In the genomic region with DNA sequence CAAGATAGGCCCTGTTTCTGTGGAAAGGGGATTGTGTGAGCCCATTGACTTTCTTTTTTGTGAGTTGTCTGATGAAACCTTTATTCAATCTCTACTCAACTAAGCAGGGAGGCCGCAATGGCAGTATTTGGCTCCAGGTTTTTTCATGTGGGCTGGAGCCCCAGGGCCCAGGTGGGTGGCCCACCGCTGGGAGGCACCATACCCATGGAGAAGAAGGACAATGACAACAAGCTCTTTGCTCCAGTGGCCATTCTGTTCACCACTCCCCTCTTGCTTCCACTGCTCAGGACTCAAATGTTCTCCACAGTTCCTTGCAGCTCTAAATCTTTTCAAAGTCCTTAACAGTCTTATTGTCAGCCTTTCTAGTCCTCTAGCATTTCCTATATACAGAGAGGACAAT, we compare ENCODE assay signal across 19 cellular contexts. TPM values are rescaled to one million over a fixed set of nuclear protein-coding genes. Genes with fewer than 3 reads are reported as not detected.
DNase-seq lines count a peak whose midpoint lies in the region; ATAC-seq, FAIRE-seq and TF ChIP-seq lines count a peak whose summit lies in the region.
"Had no signal": no experiment of that assay in that cellular context is flagged by ENCODE, and none has a peak within 500 bp of the region (broad histone marks: within the 10 kb centered on the region; RNA-seq: fewer than 3 reads in every experiment).

No MANE protein-coding gene starts in this region.

- H3K9ac ChIP-seq in HepG2 (ENCODE audit: insufficient read depth, low read depth, low read length) (no peak overlapping the region), H1 (replicated peaks in 1 of 4; ENCODE audit: extremely low read depth in 1 of 4, low read depth in 3 of 4, low read length in 3 of 4) (no peak overlapping the region)

- H2AFZ ChIP-seq in HepG2 (ENCODE audit: low read length) (no peak overlapping the region), H1 (ENCODE audit: low read length) (no peak overlapping the region)

- H3K56ac ChIP-seq in H1 (replicated peaks; ENCODE audit: insufficient read length, low read depth, low read length): no peak overlapping the region

- no peaks in the 10 kb centered on the region for H4K20me1 ChIP-seq in HepG2 (ENCODE audit: insufficient read depth, low read length)
- H4K20me1 ChIP-seq in H1 (replicated peaks in 1 of 2; ENCODE audit: control insufficient read depth in 1 of 2, insufficient read depth in 2 of 2, low read length in 2 of 2): no peaks in the 10 kb centered on the region

- H3K27me3 ChIP-seq in HepG2 (ENCODE audit: control insufficient read depth in 1 of 2, insufficient read depth in 2 of 2, low read length in 2 of 2): no peaks in the 10 kb centered on the region
- no peaks in the 10 kb centered on the region for H3K27me3 ChIP-seq in right lobe of liver
- no peaks in the 10 kb centered on the region; a peak in 1 of 7 replicates for H3K27me3 ChIP-seq in H1 (replicated peaks in 1 of 4; ENCODE audit: control insufficient read depth in 3 of 4, extremely low read depth in 1 of 4, insufficient read depth in 3 of 4, low read length in 3 of 4)
- no peaks in the 10 kb centered on the region for H3K27me3 ChIP-seq in vagina
- H3K27me3 ChIP-seq: pancreas had no signal

- POLR2A ChIA-PET in HepG2 (lab: Yijun Ruan, JAX): no interaction called here
- POLR2A ChIA-PET in H1 (lab: Charles Lee; ENCODE audit: partially characterized antibody): no interaction called here

- H3K23me2 ChIP-seq in H1 (ENCODE audit: low read depth, low read length): no peaks in the 10 kb centered on the region

- no peak for TF ChIP-seq EP300 in HepG2 (IDR thresholded peaks at IDR 0.05; ENCODE audit: low read depth in 2 of 2, low read length in 2 of 2)
- TF ChIP-seq EP300 in HepG2 (CRISPR knock-in tag; IDR thresholded peaks at IDR 0.05; ENCODE audit: borderline replicate concordance): no peak
- no peak for TF ChIP-seq EP300 in H1 (IDR thresholded peaks at IDR 0.05; ENCODE audit: borderline replicate concordance in 1 of 2, low read depth in 2 of 2, low read length in 2 of 2)

- H3K4me3 ChIP-seq in HepG2 (replicated peaks in 1 of 3; ENCODE audit: insufficient read depth in 1 of 3, low read depth in 2 of 3, low read length in 3 of 3) (no peak overlapping the region), right lobe of liver (no peak overlapping the region), NB4 (ENCODE audit: low read depth, low read length) (no peak overlapping the region), H1 (ENCODE audit: extremely low read depth in 1 of 4, insufficient read depth in 2 of 4, low read depth in 3 of 4, low read length in 4 of 4) (no peak overlapping the region), vagina (no peak overlapping the region)
- H3K4me3 ChIP-seq: pancreas had no signal

- DNase-seq in HepG2 (ENCODE audit: low spot score) (peak; percentile 7), right lobe of liver (no peak), NB4 (ENCODE audit: low read depth) (peak; percentile 6), H1 (ENCODE audit: low read depth in 1 of 2, low spot score in 2 of 2) (no peak), vagina (ENCODE audit: extremely low spot score in 2 of 2) (no peak), DMS153 (lab: John Stamatoyannopoulos, UW) (no peak), SW480 (ENCODE audit: low spot score) (no peak), NCI-H2107 treated with DMSO at 0.1 percent for 48 hours (lab: John Stamatoyannopoulos, UW; ENCODE audit: unreplicated experiment) (no peak)
- DNase-seq: activated CD4-positive, alpha-beta T cell treated with anti-CD3 and anti-CD28 coated beads for 48 hours; activated T-cell treated with anti-CD3 and anti-CD28 coated beads, Interleukin-2, amount 50 U/mL, for 4 hours; AML-193; caudate nucleus; DMS 273 treated with DMSO at 0.1 percent for 48 hours; foreskin fibroblast; NCI-H2081 treated with DMSO at 0.1 percent for 48 hours; pancreas; SHP77 treated with DMSO at 0.1 percent for 48 hours; T-helper 9 cell had no signal

- in situ Hi-C loops in HepG2 (cut with HindIII; ENCODE audit: extremely low pct_ligation_motif_present, low pct_unique_long_range_greater_than_20kb): no loop called here

- ATAC-seq in HepG2 (peak; percentile 52; the same call in 1 of the 3 replicates), right lobe of liver (no peak)
- ATAC-seq: left colon, pancreas had no signal

- TF ChIP-seq CTCF in HepG2 (CRISPR knock-in tag; IDR thresholded peaks at IDR 0.05) (0 out of 2 replicates have a peak, but pooled peaks have one; percentile 34), right lobe of liver (IDR thresholded peaks at IDR 0.05) (no peak), NB4 (IDR thresholded peaks at IDR 0.05; ENCODE audit: low read depth, low read length) (no peak), H1 (IDR thresholded peaks at IDR 0.05; ENCODE audit: control extremely low read depth in 1 of 3, insufficient read depth in 1 of 3, low read depth in 1 of 3, low read length in 3 of 3) (no peak), vagina (IDR thresholded peaks at IDR 0.05) (no peak)

- CTCF ChIA-PET in HepG2 (lab: Yijun Ruan, JAX; ENCODE audit: low intra/inter-chr PET ratio, low total read pairs) (interaction anchor here (1.3 kb wide), 1 partner anchor 173 kb away, joined by 4 read pairs; no protein-coding TSS in a partner anchor), H1 (lab: Charles Lee; ENCODE audit: partially characterized antibody) (interaction anchor here (1.5 to 2.0 kb wide), 2 partner anchors 14 to 28 kb away, joined by 5 to 7 read pairs; no protein-coding TSS in a partner anchor)

- intact Hi-C loops in HepG2 (cut with micrococcal nuclease; ENCODE audit: unreplicated experiment): no loop called here
- intact Hi-C loops in right lobe of liver (cut with DNase I): no loop called here
- intact Hi-C loops in vagina (cut with DNase I): no loop called here

- H2BK12ac ChIP-seq in H1 (ENCODE audit: low read depth, low read length): no peak overlapping the region

- no peak overlapping the region for H4K8ac ChIP-seq in H1 (ENCODE audit: extremely low read depth, insufficient read depth, low read length)

- no peak overlapping the region for H2BK5ac ChIP-seq in H1 (ENCODE audit: low read depth, low read length)

- no peak overlapping the region for H2BK120ac ChIP-seq in H1 (replicated peaks; ENCODE audit: low read depth, low read length)

- H3K18ac ChIP-seq in H1 (ENCODE audit: extremely low read depth, low read length): no peak overlapping the region

- H2AK5ac ChIP-seq in H1 (ENCODE audit: low read depth, low read length): no peak overlapping the region

- 17% methylated on average over 2 of the region's 2 CpGs for whole genome bisulfite sequencing in HepG2 (ENCODE audit: low lambda C conversion rate)
- WGBS in right lobe of liver (ENCODE audit: insufficient coverage, low coverage, low lambda C conversion rate, missing lambda C conversion rate): 70% methylated on average over 2 of the region's 2 CpGs
- WGBS in H1 (ENCODE audit: extremely low coverage in 1 of 2, insufficient coverage in 1 of 2, insufficient read length in 1 of 2, insufficient replicate concordance in 2 of 2, low coverage in 1 of 2, low lambda C conversion rate in 2 of 2, missing lambda C conversion rate in 1 of 2), 2 experiments: 85% methylated on average over 2 of the region's 2 CpGs; no CpG with 5 or more reads in 1 of the 2 experiments

- TF ChIP-seq RAD21 in HepG2 (CRISPR knock-in tag; IDR thresholded peaks at IDR 0.05) (no peak), H1 (IDR thresholded peaks at IDR 0.05 in 1 of 2, conservative IDR thresholded peaks at IDR 0.05 in 1 of 2; ENCODE audit: low read depth in 2 of 2, low read length in 2 of 2) (0 out of 4 replicates have a peak, but pooled peaks have one; percentile 10 to 19)

- no TSS peak for BruUV-seq in HepG2 (replicated peaks; lab: Mats Ljungman, UMichigan)

- H3K79me1 ChIP-seq in H1 (ENCODE audit: low read depth, low read length): no peaks in the 10 kb centered on the region

- H3K23ac ChIP-seq in H1 (ENCODE audit: insufficient read length): no peak overlapping the region

- no peak overlapping the region for H3K14ac ChIP-seq in H1 (ENCODE audit: insufficient read length)

- H4K5ac ChIP-seq in H1 (ENCODE audit: insufficient read length, low read depth, low read length): no peak overlapping the region

- no peak overlapping the region for H3K27ac ChIP-seq in HepG2 (ENCODE audit: extremely low read length, insufficient read depth, low read length)
- H3K27ac ChIP-seq in right lobe of liver: no peak overlapping the region
- no peak overlapping the region for H3K27ac ChIP-seq in H1 (ENCODE audit: low read depth, low read length)
- peak overlapping the region; percentile 10 for H3K27ac ChIP-seq in vagina
- H3K27ac ChIP-seq: pancreas had no signal

- FAIRE-seq in HepG2 (lab: Jason Lieb, UNC) (no peak), H1 (lab: Jason Lieb, UNC) (no peak)
- FAIRE-seq: pancreas had no signal

- no peak overlapping the region for H2BK20ac ChIP-seq in H1 (ENCODE audit: low read length)

- peaks cover 16% of the 10 kb centered on the region; the same call in 1 of the 2 replicates for H3K9me3 ChIP-seq in HepG2 (ENCODE audit: low read length)
- H3K9me3 ChIP-seq in right lobe of liver: no peaks in the 10 kb centered on the region
- H3K9me3 ChIP-seq in H1 (ENCODE audit: insufficient read depth in 2 of 2, low read depth in 1 of 2, low read length in 1 of 2): peaks cover 13 to 36% of the 10 kb centered on the region in 2 experiments
- peaks cover 3% of the 10 kb centered on the region for H3K9me3 ChIP-seq in vagina
- H3K9me3 ChIP-seq: pancreas had no signal

- H3K79me2 ChIP-seq in HepG2 (ENCODE audit: insufficient read depth, low read length): no peaks in the 10 kb centered on the region
- no peaks in the 10 kb centered on the region for H3K79me2 ChIP-seq in H1 (ENCODE audit: control insufficient read depth in 1 of 2, insufficient read depth in 2 of 2, low read length in 2 of 2)

- no peaks in the 10 kb centered on the region for H3K4me1 ChIP-seq in HepG2 (ENCODE audit: insufficient read depth, low read length)
- H3K4me1 ChIP-seq in right lobe of liver: no peaks in the 10 kb centered on the region
- no peaks in the 10 kb centered on the region for H3K4me1 ChIP-seq in H1 (replicated peaks in 1 of 4; ENCODE audit: control insufficient read depth in 3 of 4, insufficient read depth in 4 of 4, low read length in 3 of 4)
- peaks cover 25% of the 10 kb centered on the region for H3K4me1 ChIP-seq in vagina
- H3K4me1 ChIP-seq: pancreas had no signal

- H3K4ac ChIP-seq in H1 (replicated peaks; ENCODE audit: insufficient read length, low read depth, low read length): no peak overlapping the region

- H3K4me2 ChIP-seq in HepG2 (ENCODE audit: low read depth, low read length): no peak overlapping the region
- H3K4me2 ChIP-seq in H1 (ENCODE audit: insufficient read depth in 1 of 2, low read depth in 2 of 2, low read length in 2 of 2): no peak overlapping the region

- H4K91ac ChIP-seq in H1 (replicated peaks; ENCODE audit: insufficient read length, low read length): no peak overlapping the region

- TF ChIP-seq POLR2A in HepG2 (IDR thresholded peaks at IDR 0.05; ENCODE audit: insufficient read depth in 1 of 2, low read depth in 2 of 2, low read length in 2 of 2): no peak
- no peak for TF ChIP-seq POLR2A in right lobe of liver (IDR thresholded peaks at IDR 0.05)
- TF ChIP-seq POLR2A in NB4 (IDR thresholded peaks at IDR 0.05; ENCODE audit: extremely low read depth, insufficient read length): no peak
- TF ChIP-seq POLR2A in H1 (IDR thresholded peaks at IDR 0.05; ENCODE audit: control extremely low read depth in 1 of 2, low read depth in 2 of 2, low read length in 2 of 2): no peak
- TF ChIP-seq POLR2A in vagina (IDR thresholded peaks at IDR 0.05): no peak

- H2BK15ac ChIP-seq in H1 (ENCODE audit: low read length): no peak overlapping the region

- H3K36me3 ChIP-seq in HepG2 (replicated peaks in 1 of 2; ENCODE audit: control insufficient read depth in 1 of 2, insufficient read depth in 2 of 2, low read length in 2 of 2) (no peaks in the 10 kb centered on the region), right lobe of liver (no peaks in the 10 kb centered on the region), H1 (ENCODE audit: control insufficient read depth in 2 of 4, insufficient read depth in 4 of 4, low read length in 3 of 4) (no peaks in the 10 kb centered on the region), vagina (no peaks in the 10 kb centered on the region)
- H3K36me3 ChIP-seq: pancreas had no signal

RNA-seq across cellular contexts. Expression of a gene that starts 54.1 kb away (rescaled TPM):
- total RNA-seq in HepG2 (2016; rRNA removed; fragmentation: Illumina TruSeq; extraction: Trizol) (not detected in 2 replicates), right lobe of liver (under 1 TPM in 3 of 6 experiments, not detected in 3; 0.27 to 0.80 (median 0.42) TPM), vagina (112 TPM)
- not detected in 2 replicates for total RNA-seq in HepG2 (2016; cell fraction: cytosol; rRNA removed; fragmentation: Illumina TruSeq; extraction: Trizol; ENCODE audit: low read depth)
- total RNA-seq in HepG2 (2016; cell fraction: insoluble cytoplasmic fraction; rRNA removed; fragmentation: Illumina TruSeq; extraction: Trizol): not detected in 2 replicates
- total RNA-seq in HepG2 (2016; cell fraction: membrane; rRNA removed; fragmentation: Illumina TruSeq; extraction: Trizol): not detected in 2 replicates
- not detected in 2 replicates for total RNA-seq in HepG2 (2016; cell fraction: nucleus; rRNA removed; fragmentation: Illumina TruSeq; extraction: Trizol)
- polyA plus RNA-seq in HepG2 (2011; rRNA removed) (not detected in 2 replicates), H1 (2011; rRNA removed) (not detected in 2 replicates)
- polyA plus RNA-seq in HepG2 (2011; cell fraction: cytosol; rRNA removed): not detected in 2 replicates
- not detected in 2 replicates for polyA plus RNA-seq in HepG2 (2011; cell fraction: nucleus; rRNA removed)
- not detected in 2 replicates for polyA plus RNA-seq in HepG2 (2012)
- polyA plus RNA-seq in HepG2 (2016; cell fraction: cytosol; fragmentation: Illumina TruSeq; extraction: Trizol; ENCODE audit: low read depth): not detected in 2 replicates
- polyA plus RNA-seq in HepG2 (2016; cell fraction: insoluble cytoplasmic fraction; fragmentation: Illumina TruSeq; extraction: Trizol; ENCODE audit: low read depth): not detected in 2 replicates
- not detected in 2 replicates for polyA plus RNA-seq in HepG2 (2016; cell fraction: membrane; fragmentation: Illumina TruSeq; extraction: Trizol; ENCODE audit: low read depth)
- not detected in 2 replicates for polyA plus RNA-seq in HepG2 (2016; cell fraction: nucleus; fragmentation: Illumina TruSeq; extraction: Trizol; ENCODE audit: insufficient read depth, low read depth)
- polyA minus RNA-seq in HepG2 (2011; rRNA and poly(A)+ RNA removed; ENCODE audit: low replicate concordance): not detected in 2 replicates
- not detected in 2 replicates for polyA minus RNA-seq in HepG2 (2011; cell fraction: cytosol; rRNA and poly(A)+ RNA removed)
- polyA minus RNA-seq in HepG2 (2011; cell fraction: nucleus; rRNA and poly(A)+ RNA removed): not detected in 2 replicates
- total RNA-seq in H1 (2021; fragmentation: NEBNext Ultra II Directional; extraction: Animal tissue kit (Norgen Biotek cat#: 25700)): not detected in 2 replicates
- not detected for polyA plus RNA-seq in H1 (2011; cell fraction: cytosol; rRNA removed)
- not detected for polyA plus RNA-seq in H1 (2011; cell fraction: nucleus; rRNA removed)
- polyA plus RNA-seq in H1 (2012, experiment 1 of 2): not detected in 4 replicates
- polyA plus RNA-seq in H1 (2012, experiment 2 of 2): not detected
- polyA plus RNA-seq in H1 (2013, experiment 1 of 2): not detected
- not detected for polyA plus RNA-seq in H1 (2013, experiment 2 of 2)
- polyA minus RNA-seq in H1 (2011; rRNA and poly(A)+ RNA removed): not detected in 2 replicates
- polyA minus RNA-seq in H1 (2011; cell fraction: cytosol; rRNA and poly(A)+ RNA removed): not detected
- polyA minus RNA-seq in H1 (2011; cell fraction: nucleus; rRNA and poly(A)+ RNA removed): not detected

Comparison
In these comparisons a context has a peak if more than half of its experiments do, and no peak if none do; other contexts are left out.
1. DNase-seq: peak in HepG2 (single experiment) and NB4 (single experiment); none in right lobe of liver (0 of 3), H1 (0 of 2), vagina (0 of 2), DMS153 (single experiment), SW480 (single experiment) and NCI-H2107 treated with DMSO at 0.1 percent for 48 hours (single experiment).
2. RNA of a gene that starts 54.1 kb away (total RNA-seq): 112 TPM in vagina (single experiment); 0.27 to 0.80 TPM in right lobe of liver, not detected in H1 and not detected in HepG2; every median in the first group is over 10 times any median in the second.